1 cellular context compared by ENCODE assay signal in the genomic region with DNA sequence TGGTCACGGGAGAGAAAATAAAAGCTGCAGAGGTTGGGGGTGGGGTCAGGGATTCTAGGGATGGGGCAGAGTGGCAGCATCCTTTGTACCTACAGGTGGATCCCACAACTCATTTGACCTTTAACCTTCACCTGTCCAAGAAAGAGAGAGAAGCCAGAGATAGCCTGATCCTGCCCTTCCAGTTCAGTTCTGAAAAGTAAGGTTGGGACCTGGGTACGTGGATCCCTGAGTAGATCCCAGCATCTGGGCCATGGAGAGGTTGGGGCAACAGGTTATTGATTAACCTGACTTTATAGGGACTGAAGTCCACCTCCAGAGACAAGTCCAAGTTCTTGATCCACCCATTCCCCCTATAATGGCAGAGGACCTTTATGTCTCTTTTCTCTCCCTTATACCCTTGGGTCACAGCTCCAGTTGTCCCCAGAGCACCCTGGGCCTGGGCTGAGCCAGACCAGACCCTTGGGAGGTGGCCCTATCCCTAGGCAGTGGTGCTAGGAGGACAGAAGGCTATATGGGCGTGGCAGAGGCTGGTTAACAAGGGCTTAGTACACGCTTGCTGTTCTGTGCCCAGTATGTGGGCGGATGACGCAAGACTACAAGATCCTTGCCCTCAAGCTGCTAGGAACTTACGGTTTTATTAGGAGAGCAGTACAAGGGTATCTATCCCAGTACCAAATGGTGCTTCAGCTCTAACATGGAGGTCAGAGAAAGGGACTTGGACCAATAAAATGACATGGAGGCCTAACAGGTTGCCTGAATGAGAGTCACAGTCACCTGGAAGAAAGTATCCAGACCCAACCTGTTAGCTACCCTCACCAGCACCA.
TF ChIP-seq lines count a peak whose summit lies in the region.

No MANE protein-coding gene starts in this region.

TF ChIP-seq in HepG2, 621 proteins besides CTCF, POLR2A, EP300 and RAD21 (continued from another document and continues in another):
- TF ChIP-seq DR1 (CRISPR knock-in tag; IDR thresholded peaks at IDR 0.05) (no peak), MED1 (CRISPR knock-in tag; IDR thresholded peaks at IDR 0.05) (peak; percentile 72), ZKSCAN5 (CRISPR knock-in tag; IDR thresholded peaks at IDR 0.05) (no peak), ZNF749 (CRISPR knock-in tag; IDR thresholded peaks at IDR 0.05; ENCODE audit: borderline replicate concordance) (no peak), ETV6 (CRISPR knock-in tag; conservative IDR thresholded peaks at IDR 0.05) (no peak), TRIM22 (IDR thresholded peaks at IDR 0.05) (no peak), ZNF121 (CRISPR knock-in tag; IDR thresholded peaks at IDR 0.05) (no peak), THAP11 (CRISPR knock-in tag; IDR thresholded peaks at IDR 0.05) (peak; percentile 74), SKIL (CRISPR knock-in tag; IDR thresholded peaks at IDR 0.05; ENCODE audit: borderline replicate concordance) (no peak), GMEB1 (CRISPR knock-in tag; IDR thresholded peaks at IDR 0.05; ENCODE audit: borderline replicate concordance) (peak; percentile 41; the same call in 1 of the 2 replicates), JDP2 (CRISPR knock-in tag; IDR thresholded peaks at IDR 0.05; ENCODE audit: borderline replicate concordance) (no peak), HMG20B (CRISPR knock-in tag; conservative IDR thresholded peaks at IDR 0.05) (no peak), ZNF33B (CRISPR knock-in tag; IDR thresholded peaks at IDR 0.05) (peak; percentile 93), TIGD3 (CRISPR knock-in tag; IDR thresholded peaks at IDR 0.05; ENCODE audit: borderline replicate concordance) (no peak), STAG1 (CRISPR knock-in tag; IDR thresholded peaks at IDR 0.05) (no peak), MBNL3 (CRISPR knock-in tag; conservative IDR thresholded peaks at IDR 0.05) (no peak), ZNF282 (IDR thresholded peaks at IDR 0.05; ENCODE audit: partially characterized antibody) (no peak), ATF1 (CRISPR knock-in tag; IDR thresholded peaks at IDR 0.05) (0 out of 2 replicates have a peak, but pooled peaks have one; percentile 28), ZNF30 (CRISPR knock-in tag; IDR thresholded peaks at IDR 0.05) (no peak), KLF16 (CRISPR knock-in tag; IDR thresholded peaks at IDR 0.05) (peak in 1 of 2 experiments; percentile 32; a peak in 1 of 4 replicates), KDM6A (CRISPR knock-in tag; IDR thresholded peaks at IDR 0.05; ENCODE audit: low read depth) (peak; percentile 62; the same call in 1 of the 2 replicates), ZNF768 (CRISPR knock-in tag; IDR thresholded peaks at IDR 0.05) (peak; percentile 82), BATF2 (CRISPR knock-in tag; IDR thresholded peaks at IDR 0.05) (no peak), ZNF275 (CRISPR knock-in tag; IDR thresholded peaks at IDR 0.05; ENCODE audit: borderline replicate concordance) (no peak), KLF13 (CRISPR knock-in tag; IDR thresholded peaks at IDR 0.05) (no peak), TEF (CRISPR knock-in tag; IDR thresholded peaks at IDR 0.05) (no peak), ZSCAN31 (CRISPR knock-in tag; IDR thresholded peaks at IDR 0.05; ENCODE audit: low read depth) (no peak), ZNF747 (CRISPR knock-in tag; IDR thresholded peaks at IDR 0.05; ENCODE audit: borderline replicate concordance) (no peak), KAT7 (CRISPR knock-in tag; IDR thresholded peaks at IDR 0.05; ENCODE audit: borderline replicate concordance) (0 out of 2 replicates have a peak, but pooled peaks have one; percentile 27), ATF6 (CRISPR knock-in tag; conservative IDR thresholded peaks at IDR 0.05) (no peak), ZNF20 (CRISPR knock-in tag; IDR thresholded peaks at IDR 0.05) (no peak), NR2F2 (IDR thresholded peaks at IDR 0.05; ENCODE audit: borderline replicate concordance, low read depth) (peak; percentile 45; the same call in 1 of the 2 replicates), MAX (IDR thresholded peaks at IDR 0.05) (0 out of 2 replicates have a peak, but pooled peaks have one; percentile 58), ONECUT2 (CRISPR knock-in tag; IDR thresholded peaks at IDR 0.05) (peak; percentile 54)
- TF ChIP-seq, protein P1, sequence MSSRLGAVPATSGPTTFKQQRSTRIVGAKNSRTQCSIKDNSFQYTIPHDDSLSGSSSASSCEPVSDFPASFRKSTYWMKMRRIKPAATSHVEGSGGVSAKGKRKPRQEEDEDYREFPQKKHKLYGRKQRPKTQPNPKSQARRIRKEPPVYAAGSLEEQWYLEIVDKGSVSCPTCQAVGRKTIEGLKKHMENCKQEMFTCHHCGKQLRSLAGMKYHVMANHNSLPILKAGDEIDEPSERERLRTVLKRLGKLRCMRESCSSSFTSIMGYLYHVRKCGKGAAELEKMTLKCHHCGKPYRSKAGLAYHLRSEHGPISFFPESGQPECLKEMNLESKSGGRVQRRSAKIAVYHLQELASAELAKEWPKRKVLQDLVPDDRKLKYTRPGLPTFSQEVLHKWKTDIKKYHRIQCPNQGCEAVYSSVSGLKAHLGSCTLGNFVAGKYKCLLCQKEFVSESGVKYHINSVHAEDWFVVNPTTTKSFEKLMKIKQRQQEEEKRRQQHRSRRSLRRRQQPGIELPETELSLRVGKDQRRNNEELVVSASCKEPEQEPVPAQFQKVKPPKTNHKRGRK (CRISPR knock-in tag; IDR thresholded peaks at IDR 0.05), result no peak
- TF ChIP-seq, protein P2, sequence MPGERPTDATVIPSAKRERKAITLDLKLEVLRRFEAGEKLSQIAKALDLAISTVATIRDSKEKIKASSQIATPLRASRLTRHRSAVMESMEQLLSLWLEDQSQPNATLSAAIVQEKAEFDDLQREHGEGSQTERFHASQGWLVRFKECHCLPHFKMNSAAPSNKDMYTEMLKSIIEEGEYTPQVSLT (CRISPR knock-in tag; IDR thresholded peaks at IDR 0.05; ENCODE audit: borderline replicate concordance, low read depth), result no peak
- TF ChIP-seq, protein P3, sequence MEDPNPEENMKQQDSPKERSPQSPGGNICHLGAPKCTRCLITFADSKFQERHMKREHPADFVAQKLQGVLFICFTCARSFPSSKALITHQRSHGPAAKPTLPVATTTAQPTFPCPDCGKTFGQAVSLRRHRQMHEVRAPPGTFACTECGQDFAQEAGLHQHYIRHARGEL (CRISPR knock-in tag; IDR thresholded peaks at IDR 0.05), result no peak
- TF ChIP-seq, protein P4, sequence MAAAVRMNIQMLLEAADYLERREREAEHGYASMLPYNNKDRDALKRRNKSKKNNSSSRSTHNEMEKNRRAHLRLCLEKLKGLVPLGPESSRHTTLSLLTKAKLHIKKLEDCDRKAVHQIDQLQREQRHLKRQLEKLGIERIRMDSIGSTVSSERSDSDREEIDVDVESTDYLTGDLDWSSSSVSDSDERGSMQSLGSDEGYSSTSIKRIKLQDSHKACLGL (CRISPR knock-in tag; IDR thresholded peaks at IDR 0.05), result peak; percentile 74; the same call in 1 of the 2 replicates
- TF ChIP-seq, protein P5, sequence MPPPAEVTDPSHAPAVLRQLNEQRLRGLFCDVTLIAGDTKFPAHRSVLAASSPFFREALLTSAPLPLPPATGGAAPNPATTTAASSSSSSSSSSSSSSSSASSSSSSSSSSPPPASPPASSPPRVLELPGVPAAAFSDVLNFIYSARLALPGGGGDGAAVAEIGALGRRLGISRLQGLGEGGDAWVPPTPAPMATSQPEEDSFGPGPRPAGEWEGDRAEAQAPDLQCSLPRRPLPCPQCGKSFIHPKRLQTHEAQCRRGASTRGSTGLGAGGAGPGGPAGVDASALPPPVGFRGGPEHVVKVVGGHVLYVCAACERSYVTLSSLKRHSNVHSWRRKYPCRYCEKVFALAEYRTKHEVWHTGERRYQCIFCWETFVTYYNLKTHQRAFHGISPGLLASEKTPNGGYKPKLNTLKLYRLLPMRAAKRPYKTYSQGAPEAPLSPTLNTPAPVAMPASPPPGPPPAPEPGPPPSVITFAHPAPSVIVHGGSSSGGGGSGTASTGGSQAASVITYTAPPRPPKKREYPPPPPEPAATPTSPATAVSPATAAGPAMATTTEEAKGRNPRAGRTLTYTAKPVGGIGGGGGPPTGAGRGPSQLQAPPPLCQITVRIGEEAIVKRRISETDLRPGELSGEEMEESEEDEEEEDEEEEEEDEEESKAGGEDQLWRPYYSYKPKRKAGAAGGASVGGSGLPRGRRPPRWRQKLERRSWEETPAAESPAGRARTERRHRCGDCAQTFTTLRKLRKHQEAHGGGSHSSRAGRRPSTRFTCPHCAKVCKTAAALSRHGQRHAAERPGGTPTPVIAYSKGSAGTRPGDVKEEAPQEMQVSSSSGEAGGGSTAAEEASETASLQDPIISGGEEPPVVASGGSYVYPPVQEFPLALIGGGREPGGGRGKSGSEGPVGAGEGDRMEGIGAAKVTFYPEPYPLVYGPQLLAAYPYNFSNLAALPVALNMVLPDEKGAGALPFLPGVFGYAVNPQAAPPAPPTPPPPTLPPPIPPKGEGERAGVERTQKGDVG (CRISPR knock-in tag; IDR thresholded peaks at IDR 0.05; ENCODE audit: borderline replicate concordance), result no peak
